Comparison of ENCODE assay signal across 1 cellular context in the genomic region with DNA sequence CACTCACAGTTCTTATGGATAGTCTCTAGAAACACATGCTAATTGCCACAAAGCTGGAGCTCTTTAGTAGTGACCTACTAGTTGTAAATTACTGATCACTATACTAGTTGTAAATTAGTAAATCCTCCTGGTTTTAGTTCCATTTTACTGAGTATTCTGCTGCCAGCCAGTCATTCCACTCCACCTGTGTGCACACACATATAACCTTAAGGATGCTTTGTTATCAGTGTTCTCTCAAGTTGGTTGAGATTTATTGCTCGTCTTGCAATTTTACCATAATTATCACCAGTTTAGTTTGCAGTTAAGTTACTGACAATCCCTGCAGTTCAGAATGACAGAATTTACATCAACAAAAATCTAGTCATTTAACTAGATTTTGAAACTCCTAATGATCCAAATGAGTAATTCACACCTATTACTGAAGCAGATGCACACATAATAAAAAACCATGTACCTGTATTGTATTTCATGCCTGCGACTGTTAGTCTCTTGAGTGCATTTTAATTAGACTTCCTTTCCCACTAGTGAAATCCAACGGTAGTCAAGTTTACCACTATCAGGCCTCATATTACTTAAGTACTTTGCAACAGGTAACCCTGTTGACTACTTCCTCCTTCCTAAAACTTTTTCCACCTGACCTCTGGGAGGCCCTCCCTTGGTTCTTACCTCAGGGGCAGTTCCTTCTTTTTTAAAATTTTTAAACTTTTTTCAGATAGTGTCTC.
TF ChIP-seq lines count a peak whose summit lies in the region.

No MANE protein-coding gene starts in this region.

TF ChIP-seq in HEK293, 187 proteins besides CTCF, POLR2A, EP300 and RAD21 (continued from another document):
- no peak for TF ChIP-seq ZNF223 (tag by site-specific recombination; IDR thresholded peaks at IDR 0.05)
- no peak for TF ChIP-seq RBAK (tag by site-specific recombination; IDR thresholded peaks at IDR 0.05)
- TF ChIP-seq ZNF701 (tag by site-specific recombination; IDR thresholded peaks at IDR 0.05) = no peak
- TF ChIP-seq ZNF133 (tag by site-specific recombination; IDR thresholded peaks at IDR 0.05) = no peak
- no peak for TF ChIP-seq ZNF596 (tag by site-specific recombination; IDR thresholded peaks at IDR 0.05)
- TF ChIP-seq ZNF555 (tag by site-specific recombination; conservative IDR thresholded peaks at IDR 0.05) = no peak
- peak; percentile 31; the same call in 1 of the 2 replicates for TF ChIP-seq FEZF1 (tag by site-specific recombination; IDR thresholded peaks at IDR 0.05)
- no peak for TF ChIP-seq KLF8 (tag by site-specific recombination; IDR thresholded peaks at IDR 0.05)
- no peak for TF ChIP-seq ZNF426 (tag by site-specific recombination; IDR thresholded peaks at IDR 0.05)
- no peak for TF ChIP-seq ZNF311 (tag by site-specific recombination; IDR thresholded peaks at IDR 0.05; ENCODE audit: borderline replicate concordance)
- peak; percentile 35; the same call in 1 of the 2 replicates for TF ChIP-seq GFI1B (tag by site-specific recombination; IDR thresholded peaks at IDR 0.05)
- TF ChIP-seq, protein P1, sequence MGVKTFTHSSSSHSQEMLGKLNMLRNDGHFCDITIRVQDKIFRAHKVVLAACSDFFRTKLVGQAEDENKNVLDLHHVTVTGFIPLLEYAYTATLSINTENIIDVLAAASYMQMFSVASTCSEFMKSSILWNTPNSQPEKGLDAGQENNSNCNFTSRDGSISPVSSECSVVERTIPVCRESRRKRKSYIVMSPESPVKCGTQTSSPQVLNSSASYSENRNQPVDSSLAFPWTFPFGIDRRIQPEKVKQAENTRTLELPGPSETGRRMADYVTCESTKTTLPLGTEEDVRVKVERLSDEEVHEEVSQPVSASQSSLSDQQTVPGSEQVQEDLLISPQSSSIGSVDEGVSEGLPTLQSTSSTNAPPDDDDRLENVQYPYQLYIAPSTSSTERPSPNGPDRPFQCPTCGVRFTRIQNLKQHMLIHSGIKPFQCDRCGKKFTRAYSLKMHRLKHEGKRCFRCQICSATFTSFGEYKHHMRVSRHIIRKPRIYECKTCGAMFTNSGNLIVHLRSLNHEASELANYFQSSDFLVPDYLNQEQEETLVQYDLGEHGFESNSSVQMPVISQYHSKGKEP (tag by site-specific recombination; IDR thresholded peaks at IDR 0.05) = 0 out of 2 replicates have a peak, but pooled peaks have one; percentile 18
- peak; percentile 78 for TF ChIP-seq OSR2 (tag by site-specific recombination; IDR thresholded peaks at IDR 0.05)
- TF ChIP-seq ZNF664 (tag by site-specific recombination; IDR thresholded peaks at IDR 0.05) = no peak
- TF ChIP-seq SP7 (tag by site-specific recombination; IDR thresholded peaks at IDR 0.05) = peak; percentile 23; the same call in 1 of the 2 replicates
- TF ChIP-seq SCRT2 (tag by site-specific recombination; IDR thresholded peaks at IDR 0.05) = peak; percentile 95
- TF ChIP-seq, protein P2, sequence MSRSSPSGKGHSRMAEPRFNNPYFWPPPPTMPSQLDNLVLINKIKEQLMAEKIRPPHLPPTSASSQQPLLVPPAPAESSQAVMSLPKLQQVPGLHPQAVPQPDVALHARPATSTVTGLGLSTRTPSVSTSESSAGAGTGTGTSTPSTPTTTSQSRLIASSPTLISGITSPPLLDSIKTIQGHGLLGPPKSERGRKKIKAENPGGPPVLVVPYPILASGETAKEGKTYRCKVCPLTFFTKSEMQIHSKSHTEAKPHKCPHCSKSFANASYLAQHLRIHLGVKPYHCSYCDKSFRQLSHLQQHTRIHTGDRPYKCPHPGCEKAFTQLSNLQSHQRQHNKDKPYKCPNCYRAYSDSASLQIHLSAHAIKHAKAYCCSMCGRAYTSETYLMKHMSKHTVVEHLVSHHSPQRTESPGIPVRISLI (tag by site-specific recombination; IDR thresholded peaks at IDR 0.05) = 0 out of 2 replicates have a peak, but pooled peaks have one; percentile 20
